In genomic region chr19:47765522-47766358, GRCh38 we compare ENCODE assay signal across 8 cellular contexts. TPM values are rescaled to one million over a fixed set of nuclear protein-coding genes. Genes with fewer than 3 reads are reported as not detected.
A peak's percentile ranks its signal among the peaks of the same experiment; 100 is the strongest.
DNase-seq lines count a peak whose midpoint lies in the region; ATAC-seq and TF ChIP-seq lines count a peak whose summit lies in the region.

No MANE protein-coding gene starts in this region.

- in situ Hi-C loops in ACHN (cut with HindIII; ENCODE audit: low pct_ligation_motif_present, low pct_unique_long_range_greater_than_20kb, low sequenced_read_pairs) = no loop called here

- H3K36me3 Mint-ChIP-seq in glutamatergic neuron (ENCODE audit: unreplicated experiment) = no peaks in the 10 kb centered on the region

- peaks cover 7% of the 10 kb centered on the region for H3K27me3 Mint-ChIP-seq in glutamatergic neuron (ENCODE audit: unreplicated experiment)

- DNase-seq in ACHN (peak; percentile 43), GM12865 (ENCODE audit: low read depth) (peak; percentile 68), NCI-H748 treated with DMSO at 0.1 percent for 48 hours (lab: John Stamatoyannopoulos, UW) (peak; percentile 48), glutamatergic neuron (peak; percentile 88), retina (peak; percentile 77)
- DNase-seq in activated effector memory CD4-positive, alpha-beta T cell treated with Interleukin-2 at 50 U/mL for 16 hours = peak; percentile 12

- H3K4me1 Mint-ChIP-seq in glutamatergic neuron (ENCODE audit: low read depth, unreplicated experiment) = no peaks in the 10 kb centered on the region

- H3K27ac Mint-ChIP-seq in glutamatergic neuron (ENCODE audit: unreplicated experiment) = peak overlapping the region; percentile 46

- no peak overlapping the region for H3K4me3 Mint-ChIP-seq in glutamatergic neuron (ENCODE audit: unreplicated experiment)

- TF ChIP-seq CTCF in GM12865 (IDR thresholded peaks at IDR 0.05; ENCODE audit: insufficient read depth, low read depth, low read length, missing control alignments) (peak; percentile 84), glutamatergic neuron (IDR thresholded peaks at IDR 0.05; ENCODE audit: partially characterized antibody, unreplicated experiment) (peak; percentile 81)

- no peak for ATAC-seq in HG02588 (IDR thresholded peaks at IDR 0.05; ENCODE audit: unreplicated experiment)
- no peak for ATAC-seq in GM21526 (IDR thresholded peaks at IDR 0.05; ENCODE audit: low FRiP score, unreplicated experiment)

- H3K9me3 Mint-ChIP-seq in glutamatergic neuron (ENCODE audit: unreplicated experiment) = peaks cover 2% of the 10 kb centered on the region

- H3K4me3 ChIP-seq in GM12865 (ENCODE audit: low read depth, low read length) = no peak overlapping the region

RNA-seq across cellular contexts. Expression of gene SELENOW, which starts 12.8 kb away (rescaled TPM):
- 291 TPM for total RNA-seq in glutamatergic neuron (ENCODE audit: unreplicated experiment)

RNA-seq across cellular contexts. Expression of gene NOP53, which starts 20.4 kb away (rescaled TPM):
- 163 TPM for total RNA-seq in glutamatergic neuron (ENCODE audit: unreplicated experiment)

RNA-seq across cellular contexts. Expression of gene TPRX1, which starts 38.6 kb away (rescaled TPM):
- not detected for total RNA-seq in glutamatergic neuron (ENCODE audit: unreplicated experiment)

RNA-seq across cellular contexts. Expression of gene EHD2, which starts 52.5 kb away (rescaled TPM):
- 7.6 TPM for total RNA-seq in glutamatergic neuron (ENCODE audit: unreplicated experiment)

RNA-seq across cellular contexts. Expression of gene CRX, which starts 56.0 kb away (rescaled TPM):
- not detected for total RNA-seq in glutamatergic neuron (ENCODE audit: unreplicated experiment)

Comparison
In these comparisons a context has a peak if more than half of its experiments do, and no peak if none do; other contexts are left out.
1. DNase-seq: peak in every context shown above with its lines; median percentile 88 in glutamatergic neuron; 77 in retina; 68 in GM12865; 48 in NCI-H748 treated with DMSO at 0.1 percent for 48 hours; 43 in ACHN; 12 in activated effector memory CD4-positive, alpha-beta T cell treated with Interleukin-2 at 50 U/mL for 16 hours.